Comparison of ENCODE assay signal across 11 cellular contexts in the genomic region with DNA sequence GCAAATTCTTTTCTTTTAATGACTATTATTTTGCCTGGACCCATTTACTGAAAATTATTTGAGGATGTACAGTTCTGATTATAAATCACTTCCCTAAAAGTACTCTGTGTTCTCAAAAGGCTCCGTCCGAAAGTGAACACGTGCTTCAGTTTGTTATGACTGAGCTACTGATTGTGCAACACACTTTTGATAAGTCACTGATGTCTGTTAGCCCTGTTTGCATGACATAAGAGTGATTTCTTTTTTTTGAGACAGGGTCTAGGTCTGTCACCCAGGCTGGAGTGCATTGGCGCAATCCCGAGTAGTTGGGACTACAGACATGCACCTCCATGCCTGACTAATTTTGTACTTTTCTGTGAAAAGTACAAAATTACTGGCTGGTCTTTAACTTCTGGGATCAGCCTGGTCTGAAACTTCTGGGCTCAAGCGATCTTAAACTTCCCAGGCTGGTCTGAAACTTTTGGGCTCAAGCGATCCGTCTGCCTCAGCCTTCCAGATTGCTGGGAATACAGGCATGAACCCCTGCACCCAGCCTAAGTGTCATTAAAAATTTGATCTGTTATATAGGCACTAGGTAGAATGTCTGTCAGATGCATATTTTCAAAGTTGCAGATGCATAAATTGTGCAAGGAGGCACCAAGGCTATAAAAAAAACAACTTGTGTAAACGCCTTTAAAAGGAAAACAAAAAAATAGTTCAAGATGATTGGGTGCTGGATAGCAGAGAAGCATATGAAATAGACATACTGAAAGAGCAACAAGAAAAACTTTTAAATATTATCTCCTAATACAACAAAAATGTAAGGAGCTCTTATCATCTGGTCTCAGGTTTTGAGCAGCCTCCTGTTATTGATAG.
DNase-seq lines count a peak whose midpoint lies in the region; ATAC-seq, FAIRE-seq and TF ChIP-seq lines count a peak whose summit lies in the region.
"Had no signal": no experiment of that assay in that cellular context is flagged by ENCODE, and none has a peak within 500 bp of the region (broad histone marks: within the 10 kb centered on the region; RNA-seq: fewer than 3 reads in every experiment).

No MANE protein-coding gene starts in this region.

- peak; percentile 52 for FAIRE-seq in H54 (lab: Jason Lieb, UNC)
- FAIRE-seq: colon had no signal

- ATAC-seq in HG03045 (IDR thresholded peaks at IDR 0.05; ENCODE audit: unreplicated experiment) (no peak), HG02885 (IDR thresholded peaks at IDR 0.05; ENCODE audit: poor library complexity, unreplicated experiment) (no peak)

- no peak for TF ChIP-seq POLR2A in H54 (IDR thresholded peaks at IDR 0.05; ENCODE audit: low read depth, low read length)

- DNase-seq in H54 (ENCODE audit: insufficient read length, low spot score) (no peak), amniotic epithelial cell (ENCODE audit: low read depth) (peak; percentile 93), kidney tubule cell (ENCODE audit: low spot score) (peak; percentile 31), stromal cell of bone marrow (ENCODE audit: low read depth) (peak; percentile 32), GM10266 (ENCODE audit: extremely low spot score) (no peak), SKM-1 treated with dmso at 0.1 percent for 144 hours (lab: John Stamatoyannopoulos, UW; ENCODE audit: unreplicated experiment) (no peak)
- DNase-seq: activated CD4-positive, alpha-beta memory T cell treated with anti-CD3 and anti-CD28 coated beads for 36 hours; EL had no signal

- TF ChIP-seq CTCF in GM10266 (IDR thresholded peaks at IDR 0.05; ENCODE audit: control insufficient read depth, insufficient read depth, low read depth, missing control alignments) = no peak

Comparison
In these comparisons a context has a peak if more than half of its experiments do, and no peak if none do; other contexts are left out.
1. DNase-seq: peak in amniotic epithelial cell (single experiment), kidney tubule cell (single experiment) and stromal cell of bone marrow (single experiment); none in H54 (single experiment), GM10266 (single experiment) and SKM-1 treated with dmso at 0.1 percent for 144 hours (single experiment).